In genomic region chr10:8439040-8439439, GRCh38 we compare ENCODE assay signal across 21 cellular contexts.
A peak's percentile ranks its signal among the peaks of the same experiment; 100 is the strongest.
DNase-seq lines count a peak whose midpoint lies in the region; ATAC-seq and TF ChIP-seq lines count a peak whose summit lies in the region.
"Had no signal": no experiment of that assay in that cellular context is flagged by ENCODE, and none has a peak within 500 bp of the region (broad histone marks: within the 10 kb centered on the region; RNA-seq: fewer than 3 reads in every experiment).

No MANE protein-coding gene starts in this region.

- no peak overlapping the region for H3K4me2 ChIP-seq in mesendoderm (ENCODE audit: low read length)
- H3K4me2 ChIP-seq: BLaER1 treated with 17β-estradiol and CSF1 and Interleukin-3, amounts not matched to agents 10 nM and 100 nM; GM23338 had no signal

- no peak for DNase-seq in activated CD8-positive, alpha-beta T cell treated with anti-CD3 and anti-CD28 coated beads, Interleukin-2, amount 10 ng/mL, durations not matched to agents 7 days and 5 days
- DNase-seq in activated CD8-positive, alpha-beta T cell treated with anti-CD3 and anti-CD28 coated beads for 36 hours = no peak
- DNase-seq in ELF-1 (ENCODE audit: low read depth, low spot score) (peak; percentile 28), T1000 (lab: John Stamatoyannopoulos, UW) (peak; percentile 2), mesendoderm (no peak), glutamatergic neuron (no peak), omental fat pad (ENCODE audit: low spot score) (no peak)
- DNase-seq: 8988T; Caco-2; DMS53; NCI-H1436; NCI-H2081; NCI-H2227 treated with DMSO at 0.1 percent for 48 hours; NCI-H526; NK-92 treated with Interleukin-12 subunit alpha and Interleukin-12 subunit beta, amount 100 ng/mL, for 24 hours; OCI-M1; RPMI8226 had no signal

- WGBS in mesendoderm (ENCODE audit: extremely low coverage, insufficient coverage, low lambda C conversion rate) = no CpG with 5 or more reads among the region's 1 CpG

- H3K9me3 Mint-ChIP-seq in activated CD8-positive, alpha-beta T cell treated with anti-CD3 and anti-CD28 coated beads, Interleukin-2, amount 10 ng/mL, durations not matched to agents 7 days and 5 days (ENCODE audit: insufficient read depth) = no peaks in the 10 kb centered on the region
- H3K9me3 Mint-ChIP-seq in activated CD8-positive, alpha-beta T cell treated with anti-CD3 and anti-CD28 coated beads for 36 hours = no peaks in the 10 kb centered on the region
- no peaks in the 10 kb centered on the region for H3K9me3 Mint-ChIP-seq in glutamatergic neuron (ENCODE audit: unreplicated experiment)
- H3K9me3 Mint-ChIP-seq: GM23338 had no signal

- H3K79me1 ChIP-seq in mesendoderm (ENCODE audit: low read length) = no peaks in the 10 kb centered on the region

- no peak overlapping the region for H3K18ac ChIP-seq in mesendoderm (ENCODE audit: low read length)

- H3K56ac ChIP-seq in mesendoderm (ENCODE audit: low read length) = no peak overlapping the region

- H2AK5ac ChIP-seq in mesendoderm (ENCODE audit: low read length) = no peak overlapping the region

- no peak overlapping the region for H3K23ac ChIP-seq in mesendoderm (ENCODE audit: low read length)

- peaks cover 49% of the 10 kb centered on the region for H3K4me1 Mint-ChIP-seq in activated CD8-positive, alpha-beta T cell treated with anti-CD3 and anti-CD28 coated beads, Interleukin-2, amount 10 ng/mL, durations not matched to agents 7 days and 5 days (ENCODE audit: low read depth)
- H3K4me1 Mint-ChIP-seq in activated CD8-positive, alpha-beta T cell treated with anti-CD3 and anti-CD28 coated beads for 36 hours (ENCODE audit: low read depth) = peaks cover 21% of the 10 kb centered on the region
- no peaks in the 10 kb centered on the region for H3K4me1 Mint-ChIP-seq in glutamatergic neuron (ENCODE audit: low read depth, unreplicated experiment)
- H3K4me1 Mint-ChIP-seq: GM23338, IgD-negative memory B cell had no signal

- H2BK5ac ChIP-seq in mesendoderm (ENCODE audit: low read length) = no peak overlapping the region

- no peaks in the 10 kb centered on the region for H3K36me3 ChIP-seq in mesendoderm (ENCODE audit: control insufficient read depth, insufficient read depth, low read length)
- H3K36me3 ChIP-seq: BLaER1 treated with 17β-estradiol and CSF1 and Interleukin-3, amounts not matched to agents 10 nM and 100 nM had no signal

- H3K27me3 ChIP-seq in mesendoderm (ENCODE audit: insufficient read depth, low read length, poor library complexity) = no peaks in the 10 kb centered on the region
- H3K27me3 ChIP-seq: BLaER1 treated with 17β-estradiol and CSF1 and Interleukin-3, amounts not matched to agents 10 nM and 100 nM had no signal

- no peak overlapping the region for H2BK15ac ChIP-seq in mesendoderm (replicated peaks; ENCODE audit: low read depth)

- no peak overlapping the region for H4K8ac ChIP-seq in mesendoderm (ENCODE audit: low read depth, low read length)

- TF ChIP-seq CTCF in activated CD8-positive, alpha-beta T cell treated with anti-CD3 and anti-CD28 coated beads for 36 hours (IDR thresholded peaks at IDR 0.05) = no peak
- TF ChIP-seq CTCF in glutamatergic neuron (IDR thresholded peaks at IDR 0.05; ENCODE audit: partially characterized antibody, unreplicated experiment) (no peak), omental fat pad (IDR thresholded peaks at IDR 0.05) (no peak)

- intact Hi-C loops in activated CD8-positive, alpha-beta T cell treated with anti-CD3 and anti-CD28 coated beads for 36 hours (cut with micrococcal nuclease) = no loop called here

- no peak overlapping the region for H3K4me3 ChIP-seq in mesendoderm (ENCODE audit: low read length)
- H3K4me3 ChIP-seq: BLaER1 treated with 17β-estradiol and CSF1 and Interleukin-3, amounts not matched to agents 10 nM and 100 nM; GM23338 had no signal

- H3K27ac Mint-ChIP-seq in activated CD8-positive, alpha-beta T cell treated with anti-CD3 and anti-CD28 coated beads, Interleukin-2, amount 10 ng/mL, durations not matched to agents 7 days and 5 days = peak overlapping the region; percentile 65
- no peak overlapping the region for H3K27ac Mint-ChIP-seq in activated CD8-positive, alpha-beta T cell treated with anti-CD3 and anti-CD28 coated beads for 36 hours
- H3K27ac Mint-ChIP-seq in glutamatergic neuron (ENCODE audit: unreplicated experiment) = no peak overlapping the region
- H3K27ac Mint-ChIP-seq: GM23338, IgD-negative memory B cell had no signal

- H3K79me2 ChIP-seq in mesendoderm (ENCODE audit: control insufficient read depth, insufficient read depth, low read length) = no peaks in the 10 kb centered on the region

- H3K27ac ChIP-seq in mesendoderm (ENCODE audit: low read depth, low read length) = no peak overlapping the region
- H3K27ac ChIP-seq: BLaER1 treated with 17β-estradiol and CSF1 and Interleukin-3, amounts not matched to agents 10 nM and 100 nM had no signal

- H3K4me1 ChIP-seq in mesendoderm (ENCODE audit: control insufficient read depth, low read depth, low read length) = no peaks in the 10 kb centered on the region
- H3K4me1 ChIP-seq: BLaER1 treated with 17β-estradiol and CSF1 and Interleukin-3, amounts not matched to agents 10 nM and 100 nM had no signal

- H4K5ac ChIP-seq in mesendoderm (ENCODE audit: low read length) = no peak overlapping the region

- CTCF ChIA-PET in activated CD8-positive, alpha-beta T cell treated with anti-CD3 and anti-CD28 coated beads, Interleukin-2, amount 10 ng/mL, durations not matched to agents 7 days and 5 days (lab: Charles Lee) = interaction anchor here (0.7 to 1.2 kb wide), 4 partner anchors 9 to 751 kb away, joined by 3 to 7 read pairs (median 3); no protein-coding TSS in a partner anchor
- CTCF ChIA-PET in activated CD8-positive, alpha-beta T cell treated with anti-CD3 and anti-CD28 coated beads for 36 hours (lab: Charles Lee) = no interaction called here

- POLR2A ChIA-PET in activated CD8-positive, alpha-beta T cell treated with anti-CD3 and anti-CD28 coated beads, Interleukin-2, amount 10 ng/mL, durations not matched to agents 7 days and 5 days (lab: Charles Lee) = interaction anchor here (0.9 to 1.1 kb wide), 2 partner anchors 107 to 378 kb away, joined by 3 to 4 read pairs; no protein-coding TSS in a partner anchor
- POLR2A ChIA-PET in activated CD8-positive, alpha-beta T cell treated with anti-CD3 and anti-CD28 coated beads for 36 hours (lab: Charles Lee) = no interaction called here

- H3K4ac ChIP-seq in mesendoderm (ENCODE audit: low read depth, low read length) = no peak overlapping the region

- H3K36me3 Mint-ChIP-seq in activated CD8-positive, alpha-beta T cell treated with anti-CD3 and anti-CD28 coated beads, Interleukin-2, amount 10 ng/mL, durations not matched to agents 7 days and 5 days (ENCODE audit: low read depth) = peaks cover 3% of the 10 kb centered on the region
- H3K36me3 Mint-ChIP-seq in activated CD8-positive, alpha-beta T cell treated with anti-CD3 and anti-CD28 coated beads for 36 hours (ENCODE audit: low read depth) = no peaks in the 10 kb centered on the region
- H3K36me3 Mint-ChIP-seq in glutamatergic neuron (ENCODE audit: unreplicated experiment) = no peaks in the 10 kb centered on the region
- H3K36me3 Mint-ChIP-seq: IgD-negative memory B cell had no signal

- H2BK120ac ChIP-seq in mesendoderm (ENCODE audit: low read depth, low read length) = peak overlapping the region; percentile 2

- peaks cover 11% of the 10 kb centered on the region for H3K27me3 Mint-ChIP-seq in activated CD8-positive, alpha-beta T cell treated with anti-CD3 and anti-CD28 coated beads, Interleukin-2, amount 10 ng/mL, durations not matched to agents 7 days and 5 days (ENCODE audit: low read depth)
- H3K27me3 Mint-ChIP-seq in activated CD8-positive, alpha-beta T cell treated with anti-CD3 and anti-CD28 coated beads for 36 hours = peaks cover 7% of the 10 kb centered on the region
- no peaks in the 10 kb centered on the region for H3K27me3 Mint-ChIP-seq in glutamatergic neuron (ENCODE audit: unreplicated experiment)

- no peak overlapping the region for H3K9ac ChIP-seq in mesendoderm (ENCODE audit: low read length)
- H3K9ac ChIP-seq: BLaER1 treated with 17β-estradiol and CSF1 and Interleukin-3, amounts not matched to agents 10 nM and 100 nM had no signal

- no peak for ATAC-seq in activated CD8-positive, alpha-beta T cell treated with anti-CD3 and anti-CD28 coated beads, Interleukin-2, amount 10 ng/mL, durations not matched to agents 7 days and 5 days
- ATAC-seq in activated CD8-positive, alpha-beta T cell treated with anti-CD3 and anti-CD28 coated beads for 36 hours = no peak
- ATAC-seq in GM21526 (IDR thresholded peaks at IDR 0.05; ENCODE audit: low FRiP score, unreplicated experiment) (no peak), omental fat pad (ENCODE audit: low FRiP score) (no peak)
- ATAC-seq: GM23338 had no signal

- no peak overlapping the region for H3K4me3 Mint-ChIP-seq in activated CD8-positive, alpha-beta T cell treated with anti-CD3 and anti-CD28 coated beads, Interleukin-2, amount 10 ng/mL, durations not matched to agents 7 days and 5 days
- H3K4me3 Mint-ChIP-seq in activated CD8-positive, alpha-beta T cell treated with anti-CD3 and anti-CD28 coated beads for 36 hours = no peak overlapping the region
- H3K4me3 Mint-ChIP-seq in glutamatergic neuron (ENCODE audit: unreplicated experiment) = no peak overlapping the region
- H3K4me3 Mint-ChIP-seq: GM23338, IgD-negative memory B cell had no signal

Comparison
In these comparisons a context has a peak if more than half of its experiments do, and no peak if none do; other contexts are left out.
1. DNase-seq: peak in ELF-1 (single experiment) and T1000 (single experiment); none in activated CD8-positive, alpha-beta T cell treated with anti-CD3 and anti-CD28 coated beads, Interleukin-2, amount 10 ng/mL, durations not matched to agents 7 days and 5 days (single experiment), activated CD8-positive, alpha-beta T cell treated with anti-CD3 and anti-CD28 coated beads for 36 hours (single experiment), mesendoderm (single experiment), glutamatergic neuron (single experiment) and omental fat pad (single experiment).